Comparison of ENCODE assay signal across 15 cellular contexts in genomic region chr5:178068293-178068692, GRCh38. TPM values are rescaled to one million over a fixed set of nuclear protein-coding genes. Genes with fewer than 3 reads are reported as not detected.
DNase-seq lines count a peak whose midpoint lies in the region; ATAC-seq, FAIRE-seq and TF ChIP-seq lines count a peak whose summit lies in the region.
"Had no signal": no experiment of that assay in that cellular context is flagged by ENCODE, and none has a peak within 500 bp of the region (broad histone marks: within the 10 kb centered on the region; RNA-seq: fewer than 3 reads in every experiment).

No MANE protein-coding gene starts in this region.

- H3K4me1 Mint-ChIP-seq in CD8-positive, alpha-beta T cell (ENCODE audit: low read depth): peaks cover 28% of the 10 kb centered on the region

- H3K27me3 Mint-ChIP-seq in CD8-positive, alpha-beta T cell (ENCODE audit: low read depth): no peaks in the 10 kb centered on the region

- RAD21 ChIA-PET in GM12878 (lab: Charles Lee; ENCODE audit: unreplicated experiment): no interaction called here

- in situ Hi-C loops in GM12878 (cut with MboI): loop anchor here (10.0 kb wide), 2 partner anchors 173 to 463 kb away; partner anchors contain the start of gene B4GALT7

- intact Hi-C loops in CD8-positive, alpha-beta T cell (cut with DNase I, micrococcal nuclease): loop anchor here (10.0 kb wide), 2 partner anchors 513 to 673 kb away; partner anchors contain the start of gene FAM193B (in 1 of the 2)
- intact Hi-C loops in GM12878 (cut with micrococcal nuclease; ENCODE audit: unreplicated experiment) (no loop called here), left colon (cut with DNase I, micrococcal nuclease) (no loop called here)

- H3K79me2 ChIP-seq in Karpas-422 (ENCODE audit: low read length) (no peaks in the 10 kb centered on the region), GM12878 (ENCODE audit: control insufficient read depth, insufficient read depth, low read length) (no peaks in the 10 kb centered on the region)

- peak; percentile 71 for ATAC-seq in CD8-positive, alpha-beta T cell
- peak; percentile 38; the same call in 2 of the 3 replicates for ATAC-seq in GM12878
- ATAC-seq in left colon: no peak
- ATAC-seq in GM19467 (IDR thresholded peaks at IDR 0.05; ENCODE audit: unreplicated experiment): no peak
- ATAC-seq: gastroesophageal sphincter had no signal

- H3K4me1 ChIP-seq in CD8-positive, alpha-beta T cell (ENCODE audit: insufficient read depth, low read length): peaks cover 17% of the 10 kb centered on the region
- H3K4me1 ChIP-seq in Karpas-422 (ENCODE audit: low read length) (peaks cover 16% of the 10 kb centered on the region), GM12878 (ENCODE audit: control insufficient read depth, insufficient read depth, low read length) (peaks cover 5% of the 10 kb centered on the region)
- H3K4me1 ChIP-seq: gastroesophageal sphincter had no signal

- peak overlapping the region; percentile 39 for H3K4me3 Mint-ChIP-seq in CD8-positive, alpha-beta T cell
- H3K4me3 Mint-ChIP-seq: activated naive CD4-positive, alpha-beta T cell treated with anti-CD3 and anti-CD28 coated beads for 36 hours had no signal

- no peak for TF ChIP-seq POLR2A in GM12878 (IDR thresholded peaks at IDR 0.05; ENCODE audit: low read depth, low read length)

- no peaks in the 10 kb centered on the region for H3K36me3 ChIP-seq in CD8-positive, alpha-beta T cell (ENCODE audit: insufficient read depth, low read length)
- H3K36me3 ChIP-seq in Karpas-422 (ENCODE audit: insufficient read depth, low read length) (no peaks in the 10 kb centered on the region), GM12878 (ENCODE audit: control insufficient read depth in 2 of 2, insufficient read depth in 2 of 2, low read length in 1 of 2) (no peaks in the 10 kb centered on the region)
- H3K36me3 ChIP-seq: gastroesophageal sphincter had no signal

- POLR2A ChIA-PET in CD8-positive, alpha-beta T cell (lab: Charles Lee): no interaction called here
- POLR2A ChIA-PET in GM12878 (lab: Charles Lee): no interaction called here

- H3K9me3 ChIP-seq in CD8-positive, alpha-beta T cell (ENCODE audit: low read length): no peaks in the 10 kb centered on the region
- H3K9me3 ChIP-seq in Karpas-422 (ENCODE audit: low read length) (no peaks in the 10 kb centered on the region), GM12878 (replicated peaks; ENCODE audit: control insufficient read depth, insufficient read depth, low read length) (no peaks in the 10 kb centered on the region)
- H3K9me3 ChIP-seq: gastroesophageal sphincter had no signal

- H4K20me1 ChIP-seq in Karpas-422 (ENCODE audit: insufficient read depth, low read depth, low read length): no peaks in the 10 kb centered on the region
- H4K20me1 ChIP-seq in GM12878 (ENCODE audit: control insufficient read depth, insufficient read depth): no peaks in the 10 kb centered on the region

- DNase-seq in CD8-positive, alpha-beta T cell: peak in 2 of 7 experiments; percentile 28 to 52
- DNase-seq in Karpas-422 (peak; percentile 45), NCI-H345 treated with DMSO at 0.1 percent for 48 hours (lab: John Stamatoyannopoulos, UW; ENCODE audit: unreplicated experiment) (peak; percentile 97), GM12878 (ENCODE audit: low read depth, low spot score) (no peak), left colon (no peak), pons (ENCODE audit: low spot score) (no peak), OCI-M1 (lab: John Stamatoyannopoulos, UW) (no peak)
- DNase-seq: activated naive CD4-positive, alpha-beta T cell treated with anti-CD3 and anti-CD28 coated beads for 36 hours; AML-193; NCI-H1436 treated with DMSO at 0.1 percent for 48 hours; stimulated activated CD4-positive, alpha-beta T cell treated with anti-CD3 and anti-CD28 coated beads, Interleukin-4, amount 100 ng/mL, for 24 hours; stimulated activated naive CD4-positive, alpha-beta T cell treated with Interleukin-2 at 50 U/mL for 16 hours had no signal

- no peaks in the 10 kb centered on the region for H3K9me3 Mint-ChIP-seq in CD8-positive, alpha-beta T cell
- H3K9me3 Mint-ChIP-seq: activated naive CD4-positive, alpha-beta T cell treated with anti-CD3 and anti-CD28 coated beads for 36 hours had no signal

- no TSS peak for BruUV-seq in GM12878 (replicated peaks; lab: Mats Ljungman, UMichigan)

- TF ChIP-seq CTCF in CD8-positive, alpha-beta T cell (IDR thresholded peaks at IDR 0.05): no peak
- TF ChIP-seq CTCF in GM12878 (IDR thresholded peaks at IDR 0.05 in 2 of 3, conservative IDR thresholded peaks at IDR 0.05 in 1 of 3; ENCODE audit: control insufficient read depth in 2 of 3, extremely low read depth in 1 of 3, insufficient read depth in 1 of 3, low read depth in 3 of 3, low read length in 3 of 3): no peak

- H3K4me2 ChIP-seq in Karpas-422 (ENCODE audit: low read depth, low read length, poor library complexity, severe bottlenecking) (peak overlapping the region; percentile 1), GM12878 (ENCODE audit: control insufficient read depth, insufficient read depth) (peak overlapping the region; percentile 33)

- WGBS in GM12878 (ENCODE audit: insufficient coverage, insufficient replicate concordance, low lambda C conversion rate, missing lambda C conversion rate): 0% methylated on average over 5 of the region's 5 CpGs

- no peaks in the 10 kb centered on the region for H3K36me3 Mint-ChIP-seq in CD8-positive, alpha-beta T cell

- SMC1A ChIA-PET in GM12878 (lab: Charles Lee; ENCODE audit: uncharacterized antibody, unreplicated experiment): no interaction called here

- H3K9ac ChIP-seq in Karpas-422 (ENCODE audit: low read length): no peak overlapping the region
- no peak overlapping the region; the same call in 1 of the 2 replicates for H3K9ac ChIP-seq in GM12878 (ENCODE audit: control insufficient read depth, insufficient read depth, low read length)

- no peaks in the 10 kb centered on the region for H3K27me3 ChIP-seq in CD8-positive, alpha-beta T cell (ENCODE audit: insufficient read depth, low read length)
- H3K27me3 ChIP-seq in Karpas-422 (ENCODE audit: low read length): no peaks in the 10 kb centered on the region
- peaks cover 0 to 5% of the 10 kb centered on the region in 2 experiments; a peak in 3 of 4 replicates for H3K27me3 ChIP-seq in GM12878 (replicated peaks in 1 of 2; ENCODE audit: control insufficient read depth in 2 of 2, insufficient read depth in 2 of 2, low read length in 1 of 2)

- no peaks in the 10 kb centered on the region for H3K9me2 ChIP-seq in Karpas-422 (replicated peaks; ENCODE audit: insufficient read depth, low read length)

- no peak for FAIRE-seq in GM12878 (lab: Jason Lieb, UNC)
- FAIRE-seq: keratinocyte had no signal

- H3K27ac Mint-ChIP-seq in CD8-positive, alpha-beta T cell: no peak overlapping the region
- H3K27ac Mint-ChIP-seq: activated naive CD4-positive, alpha-beta T cell treated with anti-CD3 and anti-CD28 coated beads for 36 hours had no signal

- no peak for TF ChIP-seq RAD21 in GM12878 (IDR thresholded peaks at IDR 0.05; ENCODE audit: insufficient read depth, low read depth, low read length)

- peak overlapping the region; percentile 6 for H3K4me3 ChIP-seq in CD8-positive, alpha-beta T cell (ENCODE audit: low read depth, low read length)
- no peak overlapping the region for H3K4me3 ChIP-seq in Karpas-422 (ENCODE audit: low read length)
- no peak overlapping the region for H3K4me3 ChIP-seq in GM12878
- H3K4me3 ChIP-seq: gastroesophageal sphincter had no signal

- CTCF ChIA-PET in CD8-positive, alpha-beta T cell (lab: Charles Lee): interaction anchor here (0.9 to 2.3 kb wide), 3 partner anchors 8 to 461 kb away, joined by 3 to 11 read pairs (median 4); no protein-coding TSS in a partner anchor
- CTCF ChIA-PET in GM12878 (lab: Yijun Ruan, JAX): no interaction called here

- no peak overlapping the region for H3K27ac ChIP-seq in CD8-positive, alpha-beta T cell (ENCODE audit: low read depth, low read length)
- no peak overlapping the region for H3K27ac ChIP-seq in Karpas-422 (ENCODE audit: low read length)
- H3K27ac ChIP-seq in GM12878 (ENCODE audit: control insufficient read depth, insufficient read depth): no peak overlapping the region
- H3K27ac ChIP-seq: gastroesophageal sphincter had no signal

- TF ChIP-seq EP300 in GM12878 (IDR thresholded peaks at IDR 0.05; ENCODE audit: borderline replicate concordance in 1 of 2, control insufficient read depth in 1 of 2, low read depth in 2 of 2, low read length in 2 of 2): no peak

- H2AFZ ChIP-seq in Karpas-422 (ENCODE audit: low read length) (no peak overlapping the region; the same call in 1 of the 2 replicates), GM12878 (ENCODE audit: control insufficient read depth, low read depth, low read length) (no peak overlapping the region)

TF ChIP-seq in GM12878, 131 proteins besides CTCF, POLR2A, EP300 and RAD21 (continues in another document):
- TF ChIP-seq RUNX3 (IDR thresholded peaks at IDR 0.05; ENCODE audit: low read length): peak; percentile 91
- TF ChIP-seq FOXM1 (IDR thresholded peaks at IDR 0.05; ENCODE audit: low read depth, low read length): no peak
- TF ChIP-seq TCF7 (IDR thresholded peaks at IDR 0.05; ENCODE audit: borderline replicate concordance): 0 out of 2 replicates have a peak, but pooled peaks have one; percentile 42

RNA-seq across cellular contexts. Expression of gene N4BP3, which starts 45.0 kb away (rescaled TPM):
- 10 to 100 TPM; 17.3 to 17.9 TPM for total RNA-seq in CD8-positive, alpha-beta T cell
- 1.2 and 4.1 TPM in 2 replicates for total RNA-seq in Karpas-422 (2014; rRNA removed; shearing (Covaris generic); ENCODE audit: low replicate concordance)
- total RNA-seq in GM12878 (2013; cell fraction: nucleolus; rRNA removed): 49.3 and 55.0 TPM in 2 replicates
- total RNA-seq in GM12878 (2014; rRNA removed): 10.0 and 10.2 TPM in 2 replicates
- total RNA-seq in GM12878 (2014; rRNA removed; fragmentation: Illumina TruSeq; extraction: Trizol): 3.9 and 4.0 TPM in 2 replicates
- total RNA-seq in GM12878 (2021): 11.4 and 13.0 TPM in 2 replicates
- polyA plus RNA-seq in GM12878 (2011; ENCODE audit: low read depth): 1.4 TPM
- 4.6 and 8.3 TPM in 2 replicates for polyA plus RNA-seq in GM12878 (2011; rRNA removed)
- 10.4 and 11.5 TPM in 2 replicates for polyA plus RNA-seq in GM12878 (2011; cell fraction: cytosol; rRNA removed)
- polyA plus RNA-seq in GM12878 (2011; cell fraction: nucleus; rRNA removed): 29.0 and 31.8 TPM in 2 replicates
- 3.5 and 6.0 TPM in 2 replicates for polyA plus RNA-seq in GM12878 (2012)
- 1.3 and 2.5 TPM in 2 replicates for polyA plus RNA-seq in GM12878 (2014; fragmentation: Illumina TruSeq; extraction: Trizol)
- under 1 TPM; 0.06 to 0.27 TPM for polyA plus RNA-seq in GM12878 (2014; fragmentation: Nextera tagmentation; extraction: Ambion mirVana)
- 9.3 and 10.3 TPM in 2 replicates for polyA plus RNA-seq in GM12878 (2014; rRNA removed)
- 1 to 10 TPM; 3.7 to 4.6 TPM for polyA plus RNA-seq in GM12878 (2016; fragmentation: Nextera tagmentation; extraction: Ambion mirVana)
- polyA minus RNA-seq in GM12878 (2011; rRNA and poly(A)+ RNA removed): 5.0 and 14.3 TPM in 2 replicates
- 5.1 and 6.3 TPM in 2 replicates for polyA minus RNA-seq in GM12878 (2011; cell fraction: cytosol; rRNA and poly(A)+ RNA removed)
- polyA minus RNA-seq in GM12878 (2011; cell fraction: nucleus; rRNA and poly(A)+ RNA removed): 12.8 and 16.0 TPM in 2 replicates
- total RNA-seq in left colon: 1 to 10 TPM in 1 of 2 donors, under 1 TPM in 1; 0.95 to 2.3 TPM

Comparison
In these comparisons a context has a peak if more than half of its experiments do, and no peak if none do; other contexts are left out.
1. ATAC-seq: peak in CD8-positive, alpha-beta T cell (single experiment) and GM12878 (single experiment); none in left colon (single experiment) and GM19467 (single experiment).
2. DNase-seq: peak in Karpas-422 (single experiment) and NCI-H345 treated with DMSO at 0.1 percent for 48 hours (single experiment); none in GM12878 (single experiment), left colon (0 of 2), pons (single experiment) and OCI-M1 (single experiment).
3. intact Hi-C loops: an anchor here in CD8-positive, alpha-beta T cell (10.0 kb wide); none called in GM12878 and left colon.